In the genomic region with DNA sequence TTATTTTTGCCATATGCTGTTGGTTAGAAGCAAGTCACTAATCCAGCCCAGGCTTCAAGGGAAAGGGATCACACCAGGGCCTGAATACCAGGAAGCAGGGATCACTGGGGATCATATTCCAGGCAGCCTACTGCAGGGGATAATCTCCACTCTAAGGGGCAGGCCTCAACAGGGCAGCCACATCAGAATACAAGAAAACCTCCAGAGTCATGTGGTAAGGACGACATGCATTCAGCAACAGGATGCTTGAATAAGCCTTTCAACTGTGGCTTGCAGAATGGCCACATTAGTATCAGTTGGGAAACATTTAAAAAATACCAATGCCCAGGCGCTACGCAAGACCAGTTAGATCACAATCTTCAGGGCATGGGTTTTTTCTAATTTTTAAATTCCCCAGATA, we compare ENCODE assay signal across 12 cellular contexts.
A peak's percentile ranks its signal among the peaks of the same experiment; 100 is the strongest.
DNase-seq lines count a peak whose midpoint lies in the region; ATAC-seq, FAIRE-seq and TF ChIP-seq lines count a peak whose summit lies in the region.
"Had no signal": no experiment of that assay in that cellular context is flagged by ENCODE, and none has a peak within 500 bp of the region (broad histone marks: within the 10 kb centered on the region; RNA-seq: fewer than 3 reads in every experiment).

No MANE protein-coding gene starts in this region.

- H3K36me3 Mint-ChIP-seq in activated CD4-positive, alpha-beta T cell treated with anti-CD3 and anti-CD28 coated beads, Interleukin-2, amount 10 ng/mL, durations not matched to agents 7 days and 5 days (ENCODE audit: low read depth), result no peaks in the 10 kb centered on the region
- H3K36me3 Mint-ChIP-seq: activated CD8-positive, alpha-beta memory T cell treated with anti-CD3 and anti-CD28 coated beads, Interleukin-2, amount 10 ng/mL, durations not matched to agents 7 days and 5 days had no signal

- no peak overlapping the region for H3K4me3 ChIP-seq in fibroblast of villous mesenchyme (ENCODE audit: low read depth, low read length)
- no peak overlapping the region for H3K4me3 ChIP-seq in small intestine (ENCODE audit: low read depth in 1 of 2, low read length in 2 of 2)

- no peaks in the 10 kb centered on the region for H3K9me3 ChIP-seq in small intestine (ENCODE audit: control insufficient read depth, low read depth)

- TF ChIP-seq CTCF in fibroblast of villous mesenchyme (IDR thresholded peaks at IDR 0.05; ENCODE audit: insufficient read depth, low read depth, low read length), result no peak

- ATAC-seq in GM21619 (IDR thresholded peaks at IDR 0.05; ENCODE audit: unreplicated experiment), result no peak
- ATAC-seq: activated CD8-positive, alpha-beta memory T cell treated with anti-CD3 and anti-CD28 coated beads, Interleukin-2, amount 10 ng/mL, durations not matched to agents 7 days and 5 days had no signal

- H3K27ac ChIP-seq in small intestine (ENCODE audit: low read depth in 1 of 2, low read length in 1 of 2), result peak overlapping the region; percentile 45 to 69

- H3K4me3 Mint-ChIP-seq in activated CD4-positive, alpha-beta T cell treated with anti-CD3 and anti-CD28 coated beads, Interleukin-2, amount 10 ng/mL, durations not matched to agents 7 days and 5 days, result no peak overlapping the region
- H3K4me3 Mint-ChIP-seq: activated CD8-positive, alpha-beta memory T cell treated with anti-CD3 and anti-CD28 coated beads, Interleukin-2, amount 10 ng/mL, durations not matched to agents 7 days and 5 days; activated naive CD4-positive, alpha-beta T cell treated with anti-CD3 and anti-CD28 coated beads, Interleukin-2, amount 50 U/mL, for 24 hours had no signal

- no peak for DNase-seq in activated CD4-positive, alpha-beta T cell treated with anti-CD3 and anti-CD28 coated beads, Interleukin-2, amount 10 ng/mL, durations not matched to agents 7 days and 5 days
- DNase-seq in activated CD4-positive, alpha-beta T cell treated with anti-CD3 and anti-CD28 coated beads for 4 hours, result no peak
- DNase-seq in NCI-H82 treated with DMSO at 0.1 percent for 48 hours (lab: John Stamatoyannopoulos, UW; ENCODE audit: unreplicated experiment) (peak; percentile 80), fibroblast of villous mesenchyme (ENCODE audit: low read depth) (peak; percentile 66), small intestine (no peak), GM12892 (ENCODE audit: insufficient read length) (no peak), amniotic stem cell (lab: John Stamatoyannopoulos, UW) (no peak)
- DNase-seq: NCI-H345, occipital lobe had no signal

- H3K27ac Mint-ChIP-seq in activated CD4-positive, alpha-beta T cell treated with anti-CD3 and anti-CD28 coated beads, Interleukin-2, amount 10 ng/mL, durations not matched to agents 7 days and 5 days, result peak overlapping the region; percentile 43
- H3K27ac Mint-ChIP-seq: activated CD8-positive, alpha-beta memory T cell treated with anti-CD3 and anti-CD28 coated beads, Interleukin-2, amount 10 ng/mL, durations not matched to agents 7 days and 5 days; activated naive CD4-positive, alpha-beta T cell treated with anti-CD3 and anti-CD28 coated beads, Interleukin-2, amount 50 U/mL, for 24 hours had no signal

- H3K27me3 Mint-ChIP-seq in activated CD4-positive, alpha-beta T cell treated with anti-CD3 and anti-CD28 coated beads, Interleukin-2, amount 10 ng/mL, durations not matched to agents 7 days and 5 days, result peaks cover 19% of the 10 kb centered on the region
- H3K27me3 Mint-ChIP-seq: activated naive CD4-positive, alpha-beta T cell treated with anti-CD3 and anti-CD28 coated beads, Interleukin-2, amount 50 U/mL, for 24 hours had no signal

- no peaks in the 10 kb centered on the region for H3K36me3 ChIP-seq in small intestine (ENCODE audit: control insufficient read depth in 2 of 2, insufficient read depth in 2 of 2, low read length in 2 of 2)

- no peak for FAIRE-seq in small intestine (lab: Jason Lieb, UNC)
- FAIRE-seq in GM12892 (lab: Jason Lieb, UNC), result no peak

- no peaks in the 10 kb centered on the region for H3K9me3 Mint-ChIP-seq in activated CD4-positive, alpha-beta T cell treated with anti-CD3 and anti-CD28 coated beads, Interleukin-2, amount 10 ng/mL, durations not matched to agents 7 days and 5 days
- H3K9me3 Mint-ChIP-seq: activated naive CD4-positive, alpha-beta T cell treated with anti-CD3 and anti-CD28 coated beads, Interleukin-2, amount 50 U/mL, for 24 hours had no signal

- POLR2A ChIA-PET in activated CD4-positive, alpha-beta T cell treated with anti-CD3 and anti-CD28 coated beads, Interleukin-2, amount 10 ng/mL, durations not matched to agents 7 days and 5 days (lab: Charles Lee), result no interaction called here

- TF ChIP-seq POLR2A in GM12892 (IDR thresholded peaks at IDR 0.05; ENCODE audit: low read depth, low read length), result no peak

- H3K27me3 ChIP-seq in small intestine (ENCODE audit: control insufficient read depth in 2 of 2, insufficient read depth in 2 of 2, low read length in 2 of 2), result no peaks in the 10 kb centered on the region

- CTCF ChIA-PET in activated CD4-positive, alpha-beta T cell treated with anti-CD3 and anti-CD28 coated beads, Interleukin-2, amount 10 ng/mL, durations not matched to agents 7 days and 5 days (lab: Charles Lee), result no interaction called here

- H3K4me1 Mint-ChIP-seq in activated CD4-positive, alpha-beta T cell treated with anti-CD3 and anti-CD28 coated beads, Interleukin-2, amount 10 ng/mL, durations not matched to agents 7 days and 5 days, result peaks cover 51% of the 10 kb centered on the region

- WGBS in small intestine, 3 donors, result 63 to 84% (median 83%) methylated on average over 3 of the region's 3 CpGs

- H3K4me1 ChIP-seq in small intestine (ENCODE audit: control insufficient read depth in 2 of 2, insufficient read depth in 1 of 2, low read depth in 1 of 2, low read length in 1 of 2), result peaks cover 3 to 17% of the 10 kb centered on the region in 2 donors

Comparison
In these comparisons a context has a peak if more than half of its experiments do, and no peak if none do; other contexts are left out.
1. DNase-seq: peak in NCI-H82 treated with DMSO at 0.1 percent for 48 hours (single experiment) and fibroblast of villous mesenchyme (single experiment); none in activated CD4-positive, alpha-beta T cell treated with anti-CD3 and anti-CD28 coated beads, Interleukin-2, amount 10 ng/mL, durations not matched to agents 7 days and 5 days (single experiment), activated CD4-positive, alpha-beta T cell treated with anti-CD3 and anti-CD28 coated beads for 4 hours (0 of 2), small intestine (single experiment), GM12892 (single experiment) and amniotic stem cell (single experiment).